Comparison of ENCODE assay signal across 1 cellular context in the genomic region with DNA sequence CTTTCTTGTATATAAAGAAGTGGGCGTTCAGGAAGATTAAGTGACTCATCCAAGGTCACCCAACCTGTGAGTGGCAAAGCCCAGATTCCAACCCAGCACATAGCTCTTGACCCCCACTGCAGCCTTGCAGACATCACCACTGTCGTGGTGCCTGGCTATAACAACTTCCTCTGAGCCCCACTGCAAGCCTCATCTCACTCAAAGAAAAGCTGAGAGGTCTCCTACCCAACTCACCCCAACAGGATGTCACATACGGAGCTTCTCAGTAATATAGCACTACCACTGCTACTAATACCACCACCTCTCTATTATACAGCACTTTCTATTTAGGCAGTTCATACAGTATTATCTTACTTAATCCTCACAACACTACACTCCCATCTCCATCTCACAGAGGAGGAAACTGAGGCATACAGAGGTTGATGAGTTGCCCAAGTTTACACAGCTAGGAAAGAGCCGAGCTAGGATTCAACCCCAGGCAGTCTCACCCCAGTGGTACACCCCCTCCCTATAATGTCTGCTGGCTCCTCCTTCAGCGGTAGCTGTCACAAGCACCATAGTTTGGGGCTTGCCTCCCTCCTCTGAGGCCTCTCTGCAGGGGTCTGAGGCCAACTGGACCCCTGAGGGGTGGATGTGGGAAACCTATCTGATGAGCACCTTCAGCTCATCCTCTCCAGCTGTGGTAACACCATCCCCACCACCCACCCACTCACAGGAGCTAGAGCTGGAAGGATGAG.
A peak's percentile ranks its signal among the peaks of the same experiment; 100 is the strongest.
TF ChIP-seq lines count a peak whose summit lies in the region.

No MANE protein-coding gene starts in this region.

TF ChIP-seq in HEK293, 187 proteins besides CTCF, POLR2A, EP300 and RAD21:
- TF ChIP-seq, protein P1, sequence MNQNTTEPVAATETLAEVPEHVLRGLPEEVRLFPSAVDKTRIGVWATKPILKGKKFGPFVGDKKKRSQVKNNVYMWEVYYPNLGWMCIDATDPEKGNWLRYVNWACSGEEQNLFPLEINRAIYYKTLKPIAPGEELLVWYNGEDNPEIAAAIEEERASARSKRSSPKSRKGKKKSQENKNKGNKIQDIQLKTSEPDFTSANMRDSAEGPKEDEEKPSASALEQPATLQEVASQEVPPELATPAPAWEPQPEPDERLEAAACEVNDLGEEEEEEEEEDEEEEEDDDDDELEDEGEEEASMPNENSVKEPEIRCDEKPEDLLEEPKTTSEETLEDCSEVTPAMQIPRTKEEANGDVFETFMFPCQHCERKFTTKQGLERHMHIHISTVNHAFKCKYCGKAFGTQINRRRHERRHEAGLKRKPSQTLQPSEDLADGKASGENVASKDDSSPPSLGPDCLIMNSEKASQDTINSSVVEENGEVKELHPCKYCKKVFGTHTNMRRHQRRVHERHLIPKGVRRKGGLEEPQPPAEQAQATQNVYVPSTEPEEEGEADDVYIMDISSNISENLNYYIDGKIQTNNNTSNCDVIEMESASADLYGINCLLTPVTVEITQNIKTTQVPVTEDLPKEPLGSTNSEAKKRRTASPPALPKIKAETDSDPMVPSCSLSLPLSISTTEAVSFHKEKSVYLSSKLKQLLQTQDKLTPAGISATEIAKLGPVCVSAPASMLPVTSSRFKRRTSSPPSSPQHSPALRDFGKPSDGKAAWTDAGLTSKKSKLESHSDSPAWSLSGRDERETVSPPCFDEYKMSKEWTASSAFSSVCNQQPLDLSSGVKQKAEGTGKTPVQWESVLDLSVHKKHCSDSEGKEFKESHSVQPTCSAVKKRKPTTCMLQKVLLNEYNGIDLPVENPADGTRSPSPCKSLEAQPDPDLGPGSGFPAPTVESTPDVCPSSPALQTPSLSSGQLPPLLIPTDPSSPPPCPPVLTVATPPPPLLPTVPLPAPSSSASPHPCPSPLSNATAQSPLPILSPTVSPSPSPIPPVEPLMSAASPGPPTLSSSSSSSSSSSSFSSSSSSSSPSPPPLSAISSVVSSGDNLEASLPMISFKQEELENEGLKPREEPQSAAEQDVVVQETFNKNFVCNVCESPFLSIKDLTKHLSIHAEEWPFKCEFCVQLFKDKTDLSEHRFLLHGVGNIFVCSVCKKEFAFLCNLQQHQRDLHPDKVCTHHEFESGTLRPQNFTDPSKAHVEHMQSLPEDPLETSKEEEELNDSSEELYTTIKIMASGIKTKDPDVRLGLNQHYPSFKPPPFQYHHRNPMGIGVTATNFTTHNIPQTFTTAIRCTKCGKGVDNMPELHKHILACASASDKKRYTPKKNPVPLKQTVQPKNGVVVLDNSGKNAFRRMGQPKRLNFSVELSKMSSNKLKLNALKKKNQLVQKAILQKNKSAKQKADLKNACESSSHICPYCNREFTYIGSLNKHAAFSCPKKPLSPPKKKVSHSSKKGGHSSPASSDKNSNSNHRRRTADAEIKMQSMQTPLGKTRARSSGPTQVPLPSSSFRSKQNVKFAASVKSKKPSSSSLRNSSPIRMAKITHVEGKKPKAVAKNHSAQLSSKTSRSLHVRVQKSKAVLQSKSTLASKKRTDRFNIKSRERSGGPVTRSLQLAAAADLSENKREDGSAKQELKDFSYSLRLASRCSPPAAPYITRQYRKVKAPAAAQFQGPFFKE (tag by site-specific recombination; IDR thresholded peaks at IDR 0.05; ENCODE audit: borderline replicate concordance) = no peak
- TF ChIP-seq, protein P2, sequence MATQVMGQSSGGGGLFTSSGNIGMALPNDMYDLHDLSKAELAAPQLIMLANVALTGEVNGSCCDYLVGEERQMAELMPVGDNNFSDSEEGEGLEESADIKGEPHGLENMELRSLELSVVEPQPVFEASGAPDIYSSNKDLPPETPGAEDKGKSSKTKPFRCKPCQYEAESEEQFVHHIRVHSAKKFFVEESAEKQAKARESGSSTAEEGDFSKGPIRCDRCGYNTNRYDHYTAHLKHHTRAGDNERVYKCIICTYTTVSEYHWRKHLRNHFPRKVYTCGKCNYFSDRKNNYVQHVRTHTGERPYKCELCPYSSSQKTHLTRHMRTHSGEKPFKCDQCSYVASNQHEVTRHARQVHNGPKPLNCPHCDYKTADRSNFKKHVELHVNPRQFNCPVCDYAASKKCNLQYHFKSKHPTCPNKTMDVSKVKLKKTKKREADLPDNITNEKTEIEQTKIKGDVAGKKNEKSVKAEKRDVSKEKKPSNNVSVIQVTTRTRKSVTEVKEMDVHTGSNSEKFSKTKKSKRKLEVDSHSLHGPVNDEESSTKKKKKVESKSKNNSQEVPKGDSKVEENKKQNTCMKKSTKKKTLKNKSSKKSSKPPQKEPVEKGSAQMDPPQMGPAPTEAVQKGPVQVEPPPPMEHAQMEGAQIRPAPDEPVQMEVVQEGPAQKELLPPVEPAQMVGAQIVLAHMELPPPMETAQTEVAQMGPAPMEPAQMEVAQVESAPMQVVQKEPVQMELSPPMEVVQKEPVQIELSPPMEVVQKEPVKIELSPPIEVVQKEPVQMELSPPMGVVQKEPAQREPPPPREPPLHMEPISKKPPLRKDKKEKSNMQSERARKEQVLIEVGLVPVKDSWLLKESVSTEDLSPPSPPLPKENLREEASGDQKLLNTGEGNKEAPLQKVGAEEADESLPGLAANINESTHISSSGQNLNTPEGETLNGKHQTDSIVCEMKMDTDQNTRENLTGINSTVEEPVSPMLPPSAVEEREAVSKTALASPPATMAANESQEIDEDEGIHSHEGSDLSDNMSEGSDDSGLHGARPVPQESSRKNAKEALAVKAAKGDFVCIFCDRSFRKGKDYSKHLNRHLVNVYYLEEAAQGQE (tag by site-specific recombination; IDR thresholded peaks at IDR 0.05) = no peak
- TF ChIP-seq, protein P3, sequence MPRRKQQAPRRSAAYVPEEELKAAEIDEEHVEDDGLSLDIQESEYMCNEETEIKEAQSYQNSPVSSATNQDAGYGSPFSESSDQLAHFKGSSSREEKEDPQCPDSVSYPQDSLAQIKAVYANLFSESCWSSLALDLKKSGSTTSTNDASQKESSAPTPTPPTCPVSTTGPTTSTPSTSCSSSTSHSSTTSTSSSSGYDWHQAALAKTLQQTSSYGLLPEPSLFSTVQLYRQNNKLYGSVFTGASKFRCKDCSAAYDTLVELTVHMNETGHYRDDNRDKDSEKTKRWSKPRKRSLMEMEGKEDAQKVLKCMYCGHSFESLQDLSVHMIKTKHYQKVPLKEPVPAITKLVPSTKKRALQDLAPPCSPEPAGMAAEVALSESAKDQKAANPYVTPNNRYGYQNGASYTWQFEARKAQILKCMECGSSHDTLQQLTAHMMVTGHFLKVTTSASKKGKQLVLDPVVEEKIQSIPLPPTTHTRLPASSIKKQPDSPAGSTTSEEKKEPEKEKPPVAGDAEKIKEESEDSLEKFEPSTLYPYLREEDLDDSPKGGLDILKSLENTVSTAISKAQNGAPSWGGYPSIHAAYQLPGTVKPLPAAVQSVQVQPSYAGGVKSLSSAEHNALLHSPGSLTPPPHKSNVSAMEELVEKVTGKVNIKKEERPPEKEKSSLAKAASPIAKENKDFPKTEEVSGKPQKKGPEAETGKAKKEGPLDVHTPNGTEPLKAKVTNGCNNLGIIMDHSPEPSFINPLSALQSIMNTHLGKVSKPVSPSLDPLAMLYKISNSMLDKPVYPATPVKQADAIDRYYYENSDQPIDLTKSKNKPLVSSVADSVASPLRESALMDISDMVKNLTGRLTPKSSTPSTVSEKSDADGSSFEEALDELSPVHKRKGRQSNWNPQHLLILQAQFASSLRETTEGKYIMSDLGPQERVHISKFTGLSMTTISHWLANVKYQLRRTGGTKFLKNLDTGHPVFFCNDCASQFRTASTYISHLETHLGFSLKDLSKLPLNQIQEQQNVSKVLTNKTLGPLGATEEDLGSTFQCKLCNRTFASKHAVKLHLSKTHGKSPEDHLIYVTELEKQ (tag by site-specific recombination; IDR thresholded peaks at IDR 0.05; ENCODE audit: borderline replicate concordance) = no peak
- no peak for TF ChIP-seq ZNF571 (tag by site-specific recombination; IDR thresholded peaks at IDR 0.05)
- peak; percentile 27; the same call in 1 of the 2 replicates for TF ChIP-seq ZFHX2 (tag by site-specific recombination; conservative IDR thresholded peaks at IDR 0.05)
- TF ChIP-seq ZIC2 (tag by site-specific recombination; IDR thresholded peaks at IDR 0.05) = peak; percentile 63
- 0 out of 2 replicates have a peak, but pooled peaks have one; percentile 12 for TF ChIP-seq EGR2 (tag by site-specific recombination; IDR thresholded peaks at IDR 0.05; ENCODE audit: low read depth)
